Comparison of ENCODE assay signal across 2 cellular contexts in genomic region chr9:129567329-129567728, GRCh38.
A peak's percentile ranks its signal among the peaks of the same experiment; 100 is the strongest.
TF ChIP-seq lines count a peak whose summit lies in the region.

No MANE protein-coding gene starts in this region.

TF ChIP-seq in HCT116, 20 proteins besides CTCF, POLR2A, EP300 and RAD21:
- TF ChIP-seq EGR1 (IDR thresholded peaks at IDR 0.05; ENCODE audit: low read depth) (no peak), ZNF274 (IDR thresholded peaks at IDR 0.05; ENCODE audit: low read depth, low read length) (no peak), MAX (IDR thresholded peaks at IDR 0.05) (no peak), ATF3 (IDR thresholded peaks at IDR 0.05) (no peak), JUND (IDR thresholded peaks at IDR 0.05) (no peak), EZH2 (IDR thresholded peaks at IDR 0.05) (no peak), CEBPB (IDR thresholded peaks at IDR 0.05; ENCODE audit: low read depth) (no peak), ZFX (IDR thresholded peaks at IDR 0.05) (no peak), CBX3 (IDR thresholded peaks at IDR 0.05; ENCODE audit: low read depth) (no peak), SRF (IDR thresholded peaks at IDR 0.05; ENCODE audit: low read depth) (no peak), EZH2phosphoT487 (IDR thresholded peaks at IDR 0.05; ENCODE audit: borderline replicate concordance) (no peak), YY1 (IDR thresholded peaks at IDR 0.05; ENCODE audit: extremely low read depth, insufficient replicate concordance, low read depth, low read length) (no peak), POLR2AphosphoS5 (IDR thresholded peaks at IDR 0.05; ENCODE audit: low read depth, low read length) (no peak), SIN3A (IDR thresholded peaks at IDR 0.05; ENCODE audit: low read depth) (no peak), SP1 (IDR thresholded peaks at IDR 0.05; ENCODE audit: low read depth) (no peak)
- TF ChIP-seq, protein P1, sequence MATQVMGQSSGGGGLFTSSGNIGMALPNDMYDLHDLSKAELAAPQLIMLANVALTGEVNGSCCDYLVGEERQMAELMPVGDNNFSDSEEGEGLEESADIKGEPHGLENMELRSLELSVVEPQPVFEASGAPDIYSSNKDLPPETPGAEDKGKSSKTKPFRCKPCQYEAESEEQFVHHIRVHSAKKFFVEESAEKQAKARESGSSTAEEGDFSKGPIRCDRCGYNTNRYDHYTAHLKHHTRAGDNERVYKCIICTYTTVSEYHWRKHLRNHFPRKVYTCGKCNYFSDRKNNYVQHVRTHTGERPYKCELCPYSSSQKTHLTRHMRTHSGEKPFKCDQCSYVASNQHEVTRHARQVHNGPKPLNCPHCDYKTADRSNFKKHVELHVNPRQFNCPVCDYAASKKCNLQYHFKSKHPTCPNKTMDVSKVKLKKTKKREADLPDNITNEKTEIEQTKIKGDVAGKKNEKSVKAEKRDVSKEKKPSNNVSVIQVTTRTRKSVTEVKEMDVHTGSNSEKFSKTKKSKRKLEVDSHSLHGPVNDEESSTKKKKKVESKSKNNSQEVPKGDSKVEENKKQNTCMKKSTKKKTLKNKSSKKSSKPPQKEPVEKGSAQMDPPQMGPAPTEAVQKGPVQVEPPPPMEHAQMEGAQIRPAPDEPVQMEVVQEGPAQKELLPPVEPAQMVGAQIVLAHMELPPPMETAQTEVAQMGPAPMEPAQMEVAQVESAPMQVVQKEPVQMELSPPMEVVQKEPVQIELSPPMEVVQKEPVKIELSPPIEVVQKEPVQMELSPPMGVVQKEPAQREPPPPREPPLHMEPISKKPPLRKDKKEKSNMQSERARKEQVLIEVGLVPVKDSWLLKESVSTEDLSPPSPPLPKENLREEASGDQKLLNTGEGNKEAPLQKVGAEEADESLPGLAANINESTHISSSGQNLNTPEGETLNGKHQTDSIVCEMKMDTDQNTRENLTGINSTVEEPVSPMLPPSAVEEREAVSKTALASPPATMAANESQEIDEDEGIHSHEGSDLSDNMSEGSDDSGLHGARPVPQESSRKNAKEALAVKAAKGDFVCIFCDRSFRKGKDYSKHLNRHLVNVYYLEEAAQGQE (IDR thresholded peaks at IDR 0.05; ENCODE audit: low read depth) = no peak
TF ChIP-seq in HCT116: peak in this region for 0.

TF ChIP-seq in K562, 482 proteins besides CTCF, POLR2A, EP300 and RAD21:
- TF ChIP-seq JUND (IDR thresholded peaks at IDR 0.05; ENCODE audit: borderline replicate concordance, low read depth, low read length) (peak; percentile 51; the same call in 1 of the 2 replicates), JUND (tag; IDR thresholded peaks at IDR 0.05; ENCODE audit: borderline replicate concordance, low read depth, low read length) (no peak), ATF3 (IDR thresholded peaks at IDR 0.05) (peak; percentile 24; the same call in 1 of the 2 replicates), ATF3 (CRISPR knock-in tag; conservative IDR thresholded peaks at IDR 0.05) (no peak), RBM15 (IDR thresholded peaks at IDR 0.05; ENCODE audit: insufficient read depth, low read length) (no peak), EGR1 (conservative IDR thresholded peaks at IDR 0.05) (peak; percentile 92), SMARCC2 (IDR thresholded peaks at IDR 0.05; ENCODE audit: low read depth) (no peak)
